ENCODE assay signal across 1 cellular context in the genomic region with DNA sequence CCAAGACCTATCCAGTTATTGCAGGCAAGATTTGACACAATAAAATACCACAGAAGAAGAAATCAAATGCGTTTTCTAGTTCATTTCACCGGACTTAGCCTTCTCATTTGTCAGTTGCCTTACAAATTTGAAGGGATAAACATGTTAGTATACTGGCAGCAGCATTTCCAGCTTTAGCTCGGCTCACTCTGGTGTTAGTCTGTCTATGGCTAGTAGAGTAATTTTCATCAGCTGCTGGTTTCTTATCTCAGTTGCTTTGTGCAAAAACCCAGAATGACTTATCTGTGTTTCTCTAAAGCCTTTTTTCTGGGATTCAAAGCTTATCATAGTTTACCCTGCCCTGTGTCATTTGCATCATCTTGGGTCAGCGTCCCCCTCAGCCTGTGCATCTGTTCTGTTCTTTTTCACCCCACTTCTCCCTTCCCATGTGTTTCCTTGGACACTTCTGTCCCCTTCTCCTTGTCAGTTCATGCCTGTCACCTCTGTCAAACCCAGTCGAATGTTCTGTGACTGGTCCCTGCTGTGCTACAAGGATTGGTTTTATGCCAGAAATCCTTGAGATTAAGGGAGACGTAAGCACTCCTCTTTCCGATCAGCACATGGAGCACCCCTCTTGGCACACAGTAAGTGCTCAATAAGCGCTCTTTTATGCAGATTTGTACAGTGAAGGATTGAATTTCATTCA. TPM values are rescaled to one million over a fixed set of nuclear protein-coding genes. Genes with fewer than 3 reads are reported as not detected.
"Had no signal": no experiment of that assay in that cellular context is flagged by ENCODE, and none has a peak within 500 bp of the region (broad histone marks: within the 10 kb centered on the region; RNA-seq: fewer than 3 reads in every experiment).

No MANE protein-coding gene starts in this region.

RNA-seq across cellular contexts. Expression of a gene that starts 23.4 kb away (rescaled TPM):
- polyA plus RNA-seq: keratinocyte had no signal
